In genomic region chr17:59290146-59290998, GRCh38 we compare ENCODE assay signal across 1 cellular context.
TF ChIP-seq lines count a peak whose summit lies in the region.
"Not testable (repeated sequence)": the region's sequence is repeated elsewhere in the genome, so short reads cannot be mapped to it uniquely, and the experiment has no call there.

No MANE protein-coding gene starts in this region.

TF ChIP-seq in K562, 482 proteins besides CTCF, POLR2A, EP300 and RAD21 (continued from another document and continues in another):
- TF ChIP-seq CUX1 (CRISPR knock-in tag; IDR thresholded peaks at IDR 0.05) (peak; percentile 95), CBX3 (IDR thresholded peaks at IDR 0.05; ENCODE audit: borderline replicate concordance in 1 of 2, low read length in 2 of 2) (peak in 1 of 2 experiments; percentile 63; a peak in 1 of 3 replicates), EHMT2 (IDR thresholded peaks at IDR 0.05) (0 out of 2 replicates have a peak, but pooled peaks have one; percentile 27), TEAD4 (IDR thresholded peaks at IDR 0.05; ENCODE audit: low read length) (peak; percentile 94), KLF13 (tag; IDR thresholded peaks at IDR 0.05; ENCODE audit: borderline replicate concordance, low read depth) (peak; percentile 54), GATAD2A (IDR thresholded peaks at IDR 0.05) (peak; percentile 53; the same call in 1 of the 2 replicates), KLF6 (CRISPR knock-in tag; IDR thresholded peaks at IDR 0.05; ENCODE audit: borderline replicate concordance) (peak; percentile 94), TAF9B (IDR thresholded peaks at IDR 0.05; ENCODE audit: partially characterized antibody) (peak; percentile 72), CHD2 (IDR thresholded peaks at IDR 0.05; ENCODE audit: low read depth, low read length) (peak; percentile 38; the same call in 1 of the 2 replicates), MECOM (CRISPR knock-in tag; IDR thresholded peaks at IDR 0.05) (peak; percentile 88), ZNF239 (CRISPR knock-in tag; IDR thresholded peaks at IDR 0.05) (peak; percentile 80), ZNF395 (CRISPR knock-in tag; IDR thresholded peaks at IDR 0.05) (peak; percentile 97), MNT (conservative IDR thresholded peaks at IDR 0.05) (peak; percentile 97 to 99), GATA2 (CRISPR knock-in tag; IDR thresholded peaks at IDR 0.05) (peak; percentile 98), PML (IDR thresholded peaks at IDR 0.05; ENCODE audit: low read length) (peak; percentile 89), SMARCA4 (IDR thresholded peaks at IDR 0.05) (peak; percentile 98), LCOR (CRISPR knock-in tag; IDR thresholded peaks at IDR 0.05) (peak; percentile 85; the same call in 1 of the 2 replicates), ZNF318 (IDR thresholded peaks at IDR 0.05; ENCODE audit: borderline replicate concordance in 1 of 2, low read depth in 1 of 2) (peak; percentile 54 to 82; a peak in 2 of 4 replicates), ZNF79 (CRISPR knock-in tag; IDR thresholded peaks at IDR 0.05; ENCODE audit: low read depth) (peak; percentile 69; the same call in 1 of the 2 replicates), FOSL1 (tag; conservative IDR thresholded peaks at IDR 0.05) (peak; percentile 84), SUPT5H (IDR thresholded peaks at IDR 0.05) (0 out of 2 replicates have a peak, but pooled peaks have one; percentile 29), ATF3 (IDR thresholded peaks at IDR 0.05) (peak; percentile 77), ATF3 (CRISPR knock-in tag; conservative IDR thresholded peaks at IDR 0.05) (0 out of 2 replicates have a peak, but pooled peaks have one; percentile 39), E2F6 (IDR thresholded peaks at IDR 0.05; ENCODE audit: borderline replicate concordance in 1 of 2, extremely low read depth in 1 of 2, insufficient read depth in 1 of 2, insufficient read length in 1 of 2, low read depth in 1 of 2, low read length in 1 of 2, poor library complexity in 1 of 2, severe bottlenecking in 1 of 2) (peak; percentile 40 to 53), ZBTB2 (IDR thresholded peaks at IDR 0.05) (peak; percentile 55; the same call in 1 of the 2 replicates), ARNT (IDR thresholded peaks at IDR 0.05) (peak in 1 of 2 experiments; percentile 95), IRF9 (tag; IDR thresholded peaks at IDR 0.05) (peak; percentile 88), JUN (CRISPR knock-in tag; IDR thresholded peaks at IDR 0.05; ENCODE audit: borderline replicate concordance) (peak; percentile 38; the same call in 1 of the 2 replicates), ZNF41 (CRISPR knock-in tag; conservative IDR thresholded peaks at IDR 0.05) (peak; percentile 84), ZNF23 (CRISPR knock-in tag; IDR thresholded peaks at IDR 0.05) (peak; percentile 78), HDAC2 (IDR thresholded peaks at IDR 0.05) (peak; percentile 96), NFRKB (IDR thresholded peaks at IDR 0.05; ENCODE audit: low read depth) (peak; percentile 91; the same call in 1 of the 2 replicates), CBFA2T3 (IDR thresholded peaks at IDR 0.05) (peak; percentile 99), EP400 (IDR thresholded peaks at IDR 0.05) (peak; percentile 96)
- TF ChIP-seq TEAD4 (CRISPR knock-in tag; IDR thresholded peaks at IDR 0.05; ENCODE audit: borderline replicate concordance); JUN (IDR thresholded peaks at IDR 0.05; ENCODE audit: borderline replicate concordance, low read depth, low read length): not testable (repeated sequence)
